In the genomic region with DNA sequence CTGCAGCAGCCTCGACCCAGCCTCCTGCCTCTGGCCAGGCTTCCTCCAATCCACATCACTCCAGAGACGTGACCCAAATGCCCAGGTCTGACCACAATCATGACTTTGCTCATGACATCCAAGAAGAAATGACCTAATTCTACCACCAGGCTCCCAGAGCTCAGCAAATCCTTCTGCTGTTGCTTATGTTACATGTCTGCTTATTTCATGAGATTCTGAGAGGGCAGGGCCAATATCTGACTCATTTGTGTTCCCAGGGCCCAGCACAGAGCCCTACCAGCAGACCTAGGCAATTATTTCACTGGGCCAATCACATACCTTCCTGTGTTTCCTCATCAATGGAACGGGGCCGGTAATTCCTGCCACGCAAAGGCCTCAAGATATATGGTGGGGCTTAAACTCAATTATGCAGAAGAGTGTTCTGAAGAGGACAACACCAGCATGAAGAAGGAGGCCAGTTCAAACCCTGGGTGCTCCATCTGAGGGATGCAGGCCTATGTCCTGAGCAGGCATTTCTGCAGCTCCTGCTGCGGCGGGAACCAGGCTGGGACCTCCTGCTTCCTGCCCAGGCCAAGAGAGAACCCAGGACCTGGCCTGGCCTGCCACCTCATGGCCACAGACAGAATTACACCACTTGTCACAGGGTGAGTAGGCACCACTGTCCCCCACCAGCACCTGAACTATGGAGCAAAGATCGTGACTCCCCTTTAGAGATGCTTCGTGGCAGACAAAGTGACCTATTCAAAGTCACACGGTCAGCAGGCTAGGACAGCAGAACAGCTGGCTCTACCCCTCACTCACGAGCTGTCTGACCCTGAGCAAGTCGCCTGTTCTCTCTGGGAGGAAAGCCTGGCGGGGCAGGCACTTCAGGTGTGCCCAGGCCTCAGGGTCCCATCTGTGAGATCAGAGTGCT, we compare ENCODE assay signal across 8 cellular contexts. TPM values are rescaled to one million over a fixed set of nuclear protein-coding genes. Genes with fewer than 3 reads are reported as not detected.
DNase-seq lines count a peak whose midpoint lies in the region; ATAC-seq and TF ChIP-seq lines count a peak whose summit lies in the region.

No MANE protein-coding gene starts in this region.

- no peaks in the 10 kb centered on the region for H3K9me3 Mint-ChIP-seq in effector memory CD8-positive, alpha-beta T cell
- no peaks in the 10 kb centered on the region for H3K9me3 Mint-ChIP-seq in mesothelial cell of epicardium

- peaks cover 45% of the 10 kb centered on the region for H3K36me3 Mint-ChIP-seq in effector memory CD8-positive, alpha-beta T cell (ENCODE audit: insufficient read depth)
- H3K36me3 Mint-ChIP-seq in mesothelial cell of epicardium, result peaks cover 5% of the 10 kb centered on the region

- peak overlapping the region; percentile 69 to 93 for H3K4me3 Mint-ChIP-seq in effector memory CD8-positive, alpha-beta T cell
- no peak overlapping the region for H3K4me3 Mint-ChIP-seq in mesothelial cell of epicardium

- ATAC-seq in HG03097 (IDR thresholded peaks at IDR 0.05; ENCODE audit: low FRiP score, unreplicated experiment), result peak; percentile 33
- ATAC-seq in effector memory CD8-positive, alpha-beta T cell (replicated peaks), result peak; percentile 57
- ATAC-seq in GM21367 (IDR thresholded peaks at IDR 0.05; ENCODE audit: unreplicated experiment), result no peak

- TF ChIP-seq CTCF in GM12865 (IDR thresholded peaks at IDR 0.05; ENCODE audit: insufficient read depth, low read depth, low read length, missing control alignments) (peak; percentile 89), mesothelial cell of epicardium (IDR thresholded peaks at IDR 0.05; ENCODE audit: unreplicated experiment) (peak; percentile 89)

- DNase-seq in GM12865 (ENCODE audit: low read depth), result peak; percentile 91
- peak; percentile 43 for DNase-seq in NCI-H748 treated with DMSO at 0.1 percent for 48 hours (lab: John Stamatoyannopoulos, UW)
- peak; percentile 57 to 72 for DNase-seq in activated CD8-positive, alpha-beta memory T cell treated with anti-CD3 and anti-CD28 coated beads for 1 hour (ENCODE audit: extremely low read depth in 1 of 2, low read depth in 1 of 2)
- peak; percentile 84 to 92 (median 84) for DNase-seq in effector memory CD8-positive, alpha-beta T cell
- DNase-seq in mesothelial cell of epicardium (ENCODE audit: low spot score in 2 of 2, unreplicated experiment in 2 of 2), result peak; percentile 55 to 85
- peak; percentile 51 for DNase-seq in stimulated activated CD8-positive, alpha-beta memory T cell treated with anti-CD3 and anti-CD28 coated beads, Interleukin-15, amount 100 ng/mL, for 24 hours (ENCODE audit: low read depth)

- H3K4me1 Mint-ChIP-seq in effector memory CD8-positive, alpha-beta T cell (ENCODE audit: low read depth in 2 of 2), result peaks cover 33 to 40% of the 10 kb centered on the region in 2 donors
- H3K4me1 Mint-ChIP-seq in mesothelial cell of epicardium, result peaks cover 7% of the 10 kb centered on the region

- H3K27me3 Mint-ChIP-seq in effector memory CD8-positive, alpha-beta T cell, result no peaks in the 10 kb centered on the region
- H3K27me3 Mint-ChIP-seq in mesothelial cell of epicardium (ENCODE audit: low read depth), result no peaks in the 10 kb centered on the region

- peak overlapping the region; percentile 94 to 100 for H3K27ac Mint-ChIP-seq in effector memory CD8-positive, alpha-beta T cell
- peak overlapping the region; percentile 7 for H3K27ac Mint-ChIP-seq in mesothelial cell of epicardium

- peak overlapping the region; percentile 43 for H3K4me3 ChIP-seq in GM12865 (ENCODE audit: low read depth, low read length)

RNA-seq across cellular contexts. Expression of a gene that starts 5.8 kb away (rescaled TPM):
- 12.5 to 14.9 TPM (median 13.3 TPM) in 3 replicates for total RNA-seq in mesothelial cell of epicardium

RNA-seq across cellular contexts. Expression of a gene that starts 14.5 kb away (rescaled TPM):
- 3.1 to 3.5 TPM (median 3.3 TPM) in 3 replicates for total RNA-seq in mesothelial cell of epicardium

RNA-seq across cellular contexts. Expression of a gene that starts 26.2 kb away (rescaled TPM):
- total RNA-seq in mesothelial cell of epicardium, result not detected in 3 replicates

RNA-seq across cellular contexts. Expression of a gene that starts 28.1 kb away (rescaled TPM):
- total RNA-seq in mesothelial cell of epicardium, result 8.8 to 9.0 TPM (median 9.0 TPM) in 3 replicates
